12 cellular contexts compared by ENCODE assay signal in the genomic region with DNA sequence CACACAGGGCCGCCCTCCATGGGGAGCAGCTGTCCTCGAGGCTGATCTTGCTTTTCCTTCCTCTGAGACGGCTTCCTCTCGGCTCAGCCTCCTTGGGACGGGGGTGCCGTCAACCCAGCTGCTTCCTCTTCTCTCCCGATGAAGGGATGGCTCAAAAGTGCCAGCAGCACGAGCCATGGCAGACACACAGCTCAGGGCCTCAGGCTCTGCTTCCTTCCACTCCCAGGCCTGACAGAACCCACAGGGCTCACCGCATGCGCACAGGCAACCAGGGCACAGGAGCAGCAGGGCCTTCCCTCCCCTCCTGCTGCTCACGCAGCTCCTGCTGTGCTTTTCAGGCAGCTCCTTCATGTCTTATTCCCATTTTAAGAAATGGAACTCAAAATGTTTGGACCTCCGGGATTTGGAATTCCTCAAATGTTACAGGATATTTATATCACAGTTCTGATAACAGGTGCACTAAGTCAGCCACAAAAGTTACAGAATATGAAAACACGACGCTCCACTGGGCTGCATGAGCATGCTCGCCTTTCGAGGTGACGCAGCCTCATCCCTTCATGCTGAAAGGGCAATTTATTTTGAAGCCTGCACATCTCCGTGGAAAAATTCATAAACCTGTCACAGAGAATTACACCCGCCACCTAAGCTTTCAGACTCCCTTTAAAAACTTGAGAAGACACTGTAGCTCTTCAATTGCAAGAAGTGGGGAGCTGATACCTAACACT.
DNase-seq lines count a peak whose midpoint lies in the region; ATAC-seq and TF ChIP-seq lines count a peak whose summit lies in the region.
"Had no signal": no experiment of that assay in that cellular context is flagged by ENCODE, and none has a peak within 500 bp of the region (broad histone marks: within the 10 kb centered on the region; RNA-seq: fewer than 3 reads in every experiment).

No MANE protein-coding gene starts in this region.

- peaks cover 2% of the 10 kb centered on the region for H3K79me1 ChIP-seq in mesenchymal stem cell (replicated peaks; ENCODE audit: low read length, poor library complexity, severe bottlenecking)

- WGBS in mesenchymal stem cell, result 92% methylated on average over 19 of the region's 19 CpGs
- WGBS in smooth muscle cell (ENCODE audit: low lambda C conversion rate), result 88% methylated on average over 19 of the region's 19 CpGs

- no peaks in the 10 kb centered on the region for H3K36me3 ChIP-seq in HEK293 (ENCODE audit: control insufficient read depth in 2 of 2, insufficient read depth in 1 of 2, low read length in 2 of 2)
- H3K36me3 ChIP-seq in mesenchymal stem cell (ENCODE audit: control insufficient read depth in 1 of 2, insufficient read depth in 2 of 2, low read depth in 1 of 2, low read length in 2 of 2), result no peaks in the 10 kb centered on the region
- no peaks in the 10 kb centered on the region for H3K36me3 ChIP-seq in skeletal muscle tissue (ENCODE audit: control insufficient read depth in 3 of 3, insufficient read depth in 3 of 3, low read length in 3 of 3)
- H3K36me3 ChIP-seq in smooth muscle cell (ENCODE audit: low read depth), result no peaks in the 10 kb centered on the region

- DNase-seq in coronary artery (ENCODE audit: low spot score) (no peak), mesenchymal stem cell (no peak), GM13976 (ENCODE audit: low spot score) (no peak), smooth muscle cell (lab: John Stamatoyannopoulos, UW; ENCODE audit: unreplicated experiment) (no peak), NCI-H2081 (lab: John Stamatoyannopoulos, UW) (no peak)
- DNase-seq: activated B cell treated with CpG ODN at 0.5 μM for 24 hours; CD4-positive, CD25-positive, alpha-beta regulatory T cell; foreskin keratinocyte; HCEC 1CT had no signal

- H3K4me3 ChIP-seq in HEK293 (ENCODE audit: low read depth, low read length) (no peak overlapping the region), coronary artery (no peak overlapping the region), mesenchymal stem cell (ENCODE audit: insufficient read depth in 1 of 2, low read depth in 1 of 2, low read length in 2 of 2) (no peak overlapping the region), skeletal muscle tissue (ENCODE audit: low read length in 3 of 3) (no peak overlapping the region), smooth muscle cell (no peak overlapping the region)

- POLR2A ChIA-PET in HEK293 (lab: Yijun Ruan, JAX), result interaction anchor here (0.6 kb wide), 1 partner anchor 22 kb away, joined by 4 read pairs; no protein-coding TSS in a partner anchor

- H3F3A ChIP-seq in smooth muscle cell (ENCODE audit: low read depth), result no peaks in the 10 kb centered on the region

- peak overlapping the region; percentile 25 to 70 for H2BK12ac ChIP-seq in mesenchymal stem cell (ENCODE audit: low read length in 2 of 2)

- no peak overlapping the region for H3K23ac ChIP-seq in mesenchymal stem cell (ENCODE audit: low read length in 2 of 2)

- in situ Hi-C loops in GM13976 (cut with MboI; ENCODE audit: low sequenced_read_pairs, unreplicated experiment), result no loop called here

- H3K4ac ChIP-seq in mesenchymal stem cell (ENCODE audit: low read depth in 1 of 2, low read length in 2 of 2), result no peak overlapping the region

- H3K9ac ChIP-seq in mesenchymal stem cell (ENCODE audit: low read length) (no peak overlapping the region), skeletal muscle tissue (ENCODE audit: low read depth in 1 of 3, low read length in 3 of 3) (peak overlapping the region; percentile 23 to 33 (median 33)), smooth muscle cell (ENCODE audit: low read depth) (no peak overlapping the region)

- H2BK15ac ChIP-seq in mesenchymal stem cell (ENCODE audit: low read depth, poor library complexity, severe bottlenecking), result peak overlapping the region; percentile 84

- no peak overlapping the region for H4K8ac ChIP-seq in mesenchymal stem cell (ENCODE audit: low read length)

- H3K27me3 ChIP-seq in mesenchymal stem cell (ENCODE audit: control insufficient read depth in 1 of 2, insufficient read depth in 1 of 2, low read length in 2 of 2) (peaks cover 0 to 28% of the 10 kb centered on the region in 2 experiments), skeletal muscle tissue (ENCODE audit: control insufficient read depth in 3 of 3, insufficient read depth in 3 of 3, low read length in 3 of 3) (no peaks in the 10 kb centered on the region), smooth muscle cell (ENCODE audit: low read depth) (no peaks in the 10 kb centered on the region)
- H3K27me3 ChIP-seq: foreskin keratinocyte had no signal

- peak overlapping the region; percentile 19 for H4K91ac ChIP-seq in mesenchymal stem cell (ENCODE audit: low read length)

- CTCF ChIA-PET in HEK293 (lab: Yijun Ruan, JAX), result interaction anchor here (0.5 kb wide), 1 partner anchor 22 kb away, joined by 3 read pairs; no protein-coding TSS in a partner anchor

- no peak overlapping the region for H2BK5ac ChIP-seq in mesenchymal stem cell (ENCODE audit: low read depth, low read length, poor library complexity, severe bottlenecking)

- TF ChIP-seq CTCF in HEK293 (tag by site-specific recombination; IDR thresholded peaks at IDR 0.05) (no peak), coronary artery (IDR thresholded peaks at IDR 0.05) (no peak), GM13976 (IDR thresholded peaks at IDR 0.05; ENCODE audit: borderline replicate concordance, control extremely low read depth, extremely low read depth, insufficient read depth, missing control alignments) (no peak), smooth muscle cell (IDR thresholded peaks at IDR 0.05; ENCODE audit: borderline replicate concordance, insufficient read depth, poor library complexity, severe bottlenecking) (no peak)

- H3K14ac ChIP-seq in mesenchymal stem cell (ENCODE audit: low read length in 2 of 2), result peak overlapping the region in 1 of 2 experiments; percentile 68

- peak overlapping the region in 1 of 2 experiments; percentile 44 for H3K18ac ChIP-seq in mesenchymal stem cell (ENCODE audit: low read depth in 1 of 2, low read length in 2 of 2)

- ATAC-seq in HG03108 (IDR thresholded peaks at IDR 0.05; ENCODE audit: unreplicated experiment), result no peak
- ATAC-seq: foreskin keratinocyte had no signal

- H4K20me1 ChIP-seq in smooth muscle cell (ENCODE audit: low read depth), result no peaks in the 10 kb centered on the region

- H3K79me2 ChIP-seq in smooth muscle cell (ENCODE audit: low read depth), result no peaks in the 10 kb centered on the region

- H3K27ac ChIP-seq in HEK293 (ENCODE audit: extremely low read depth, low read depth, low read length) (no peak overlapping the region), coronary artery (peak overlapping the region; percentile 82 to 91), mesenchymal stem cell (ENCODE audit: low read length, poor library complexity, severe bottlenecking) (no peak overlapping the region), skeletal muscle tissue (ENCODE audit: low read depth, low read length) (peak overlapping the region; percentile 37), smooth muscle cell (ENCODE audit: low read depth) (no peak overlapping the region)
- H3K27ac ChIP-seq: foreskin keratinocyte had no signal

- H3K4me2 ChIP-seq in mesenchymal stem cell (ENCODE audit: low read length, poor library complexity, severe bottlenecking), result no peak overlapping the region
- H3K4me2 ChIP-seq in smooth muscle cell, result no peak overlapping the region

- no peaks in the 10 kb centered on the region for H3K9me3 ChIP-seq in HEK293 (ENCODE audit: control insufficient read depth, insufficient read depth, low read depth, low read length)
- H3K9me3 ChIP-seq in mesenchymal stem cell (ENCODE audit: control insufficient read depth, low read length), result no peaks in the 10 kb centered on the region
- no peaks in the 10 kb centered on the region for H3K9me3 ChIP-seq in skeletal muscle tissue (ENCODE audit: control insufficient read depth in 3 of 3, low read length in 3 of 3)
- no peaks in the 10 kb centered on the region for H3K9me3 ChIP-seq in smooth muscle cell (replicated peaks; ENCODE audit: low read depth)

- H2AFZ ChIP-seq in mesenchymal stem cell (ENCODE audit: low read depth, low read length) (no peak overlapping the region), smooth muscle cell (ENCODE audit: low read depth) (no peak overlapping the region)

- H2AK5ac ChIP-seq in mesenchymal stem cell (ENCODE audit: low read length, severe bottlenecking), result no peak overlapping the region

- H2BK120ac ChIP-seq in mesenchymal stem cell (ENCODE audit: low read depth, low read length), result no peak overlapping the region

- H3K4me1 ChIP-seq in HEK293 (ENCODE audit: control insufficient read depth, insufficient read depth, low read length), result no peaks in the 10 kb centered on the region
- peaks cover 7% of the 10 kb centered on the region for H3K4me1 ChIP-seq in mesenchymal stem cell (ENCODE audit: control insufficient read depth, insufficient read depth, low read depth, low read length)
- H3K4me1 ChIP-seq in skeletal muscle tissue (ENCODE audit: control insufficient read depth in 3 of 3, insufficient read depth in 3 of 3, low read length in 3 of 3), result peaks cover 11 to 15% (median 14%) of the 10 kb centered on the region in 3 donors
- H3K4me1 ChIP-seq in smooth muscle cell (ENCODE audit: low read depth), result no peaks in the 10 kb centered on the region
- H3K4me1 ChIP-seq: foreskin keratinocyte had no signal

TF ChIP-seq in HEK293, 187 proteins besides CTCF, POLR2A, EP300 and RAD21:
- peak; percentile 96 for TF ChIP-seq ZIC2 (tag by site-specific recombination; IDR thresholded peaks at IDR 0.05)
- no peak for TF ChIP-seq ZNF169 (tag by site-specific recombination; IDR thresholded peaks at IDR 0.05)

Comparison
In these comparisons a context has a peak if more than half of its experiments do, and no peak if none do; other contexts are left out.
1. H3K27ac ChIP-seq: peak in coronary artery (2 of 2) and skeletal muscle tissue (single experiment); none in HEK293 (single experiment), mesenchymal stem cell (single experiment) and smooth muscle cell (single experiment).
2. H3K9ac ChIP-seq: peak in skeletal muscle tissue (3 of 3); none in mesenchymal stem cell (single experiment) and smooth muscle cell (single experiment).